Comparison of ENCODE assay signal across 32 cellular contexts in the genomic region with DNA sequence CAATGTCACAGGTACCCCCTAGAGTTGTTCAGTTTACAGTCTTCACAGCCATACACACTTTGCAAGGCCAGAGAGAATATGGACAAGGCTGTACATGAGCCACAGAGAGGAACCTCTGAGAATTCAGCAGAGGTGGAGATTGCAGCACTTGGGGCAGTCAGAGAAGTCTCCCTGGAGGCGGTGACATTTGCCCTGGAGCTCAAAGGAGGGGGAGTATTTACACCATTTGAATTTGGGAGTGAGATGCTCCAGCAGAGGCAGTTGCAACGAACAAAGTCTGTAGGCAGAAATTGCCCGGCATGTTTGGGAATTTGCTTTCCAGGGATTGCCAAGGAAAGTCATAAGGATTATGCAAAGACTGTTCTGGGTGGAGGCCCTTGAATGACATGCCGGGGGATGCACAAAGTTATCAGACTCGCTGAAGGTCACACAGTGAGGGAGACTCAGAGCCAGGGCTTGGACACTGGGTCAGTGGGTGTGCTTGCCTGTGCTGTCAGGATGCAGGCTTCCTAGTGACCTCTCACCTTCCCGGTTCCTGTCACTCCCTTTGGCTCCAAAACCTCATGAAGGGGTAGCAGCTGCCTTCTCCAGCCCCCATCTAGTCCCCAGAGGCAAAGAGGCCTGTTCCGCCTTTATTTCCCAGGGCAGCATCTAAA.
"Had no signal": no experiment of that assay in that cellular context is flagged by ENCODE, and none has a peak within 500 bp of the region (broad histone marks: within the 10 kb centered on the region; RNA-seq: fewer than 3 reads in every experiment).

No MANE protein-coding gene starts in this region.

- H3K4me1 Mint-ChIP-seq: activated CD4-positive, alpha-beta T cell treated with anti-CD3 and anti-CD28 coated beads for 36 hours; activated CD4-positive, alpha-beta T cell treated with anti-CD3 and anti-CD28 coated beads, Interleukin-2, amount 10 ng/mL, durations not matched to agents 24 days and 14 days; activated CD8-positive, alpha-beta memory T cell treated with anti-CD3 and anti-CD28 coated beads, Interleukin-2, amount 10 ng/mL, durations not matched to agents 7 days and 5 days; activated naive CD4-positive, alpha-beta T cell treated with anti-CD3 and anti-CD28 coated beads, Interleukin-2, amount 50 U/mL, for 24 hours; activated naive CD8-positive, alpha-beta T cell treated with anti-CD3 and anti-CD28 coated beads for 36 hours; activated naive CD8-positive, alpha-beta T cell treated with anti-CD3 and anti-CD28 coated beads, Interleukin-2, amount 50 U/mL, for 24 hours had no signal

- H3K36me3 Mint-ChIP-seq: activated CD4-positive, alpha-beta memory T cell treated with anti-CD3 and anti-CD28 coated beads for 36 hours; activated CD8-positive, alpha-beta memory T cell treated with anti-CD3 and anti-CD28 coated beads, Interleukin-2, amount 10 ng/mL, durations not matched to agents 7 days and 5 days; activated naive CD4-positive, alpha-beta T cell treated with anti-CD3 and anti-CD28 coated beads, Interleukin-2, amount 50 U/mL, for 24 hours; activated naive CD8-positive, alpha-beta T cell treated with anti-CD3 and anti-CD28 coated beads for 36 hours had no signal

- H3K27me3 ChIP-seq: adrenal gland, body of pancreas, colonic mucosa had no signal

- H3K4me3 ChIP-seq: adrenal gland, body of pancreas, colonic mucosa had no signal

- H3K4me3 Mint-ChIP-seq: activated CD4-positive, alpha-beta memory T cell treated with anti-CD3 and anti-CD28 coated beads for 36 hours; activated CD4-positive, alpha-beta T cell treated with anti-CD3 and anti-CD28 coated beads for 36 hours; activated CD4-positive, alpha-beta T cell treated with anti-CD3 and anti-CD28 coated beads, Interleukin-2, amount 10 ng/mL, durations not matched to agents 24 days and 14 days; activated CD8-positive, alpha-beta memory T cell treated with anti-CD3 and anti-CD28 coated beads, Interleukin-2, amount 10 ng/mL, durations not matched to agents 7 days and 5 days; activated CD8-positive, alpha-beta T cell treated with anti-CD3 and anti-CD28 coated beads, Interleukin-2, amount 10 ng/mL, durations not matched to agents 7 days and 5 days; activated naive CD4-positive, alpha-beta T cell treated with anti-CD3 and anti-CD28 coated beads for 36 hours; activated naive CD4-positive, alpha-beta T cell treated with anti-CD3 and anti-CD28 coated beads, Interleukin-2, amount 50 U/mL, for 24 hours; activated naive CD8-positive, alpha-beta T cell treated with anti-CD3 and anti-CD28 coated beads for 36 hours; activated naive CD8-positive, alpha-beta T cell treated with anti-CD3 and anti-CD28 coated beads, Interleukin-2, amount 50 U/mL, for 24 hours; activated T-helper 1 cell treated with anti-CD3 and anti-CD28 coated beads, Interleukin-12 subunit alpha, Interleukin-12 subunit beta, Interleukin-2, Interleukin-4 antibody, amounts not matched to agents 30 ng/mL and 10 ng/mL and 1 ng/mL, durations not matched to agents 14 hours and 24 hours and 36 hours; endodermal cell; T-helper 17 cell; T-helper 2 cell treated with Interferon-gamma antibody and Interleukin-4, amounts not matched to agents 5 μg/mL and 100 μg/mL, for 36 hours had no signal

- H3K9me3 ChIP-seq: adrenal gland, body of pancreas, colonic mucosa had no signal

- H3K27me3 Mint-ChIP-seq: activated CD4-positive, alpha-beta memory T cell treated with anti-CD3 and anti-CD28 coated beads for 36 hours; activated CD4-positive, alpha-beta T cell treated with anti-CD3 and anti-CD28 coated beads for 36 hours; activated CD4-positive, alpha-beta T cell treated with anti-CD3 and anti-CD28 coated beads, Interleukin-2, amount 10 ng/mL, durations not matched to agents 24 days and 14 days; activated CD8-positive, alpha-beta memory T cell treated with anti-CD3 and anti-CD28 coated beads, Interleukin-2, amount 10 ng/mL, durations not matched to agents 7 days and 5 days; activated naive CD8-positive, alpha-beta T cell treated with anti-CD3 and anti-CD28 coated beads for 36 hours had no signal

- ATAC-seq: activated CD4-positive, alpha-beta T cell treated with anti-CD3 and anti-CD28 coated beads for 36 hours; activated CD8-positive, alpha-beta memory T cell treated with anti-CD3 and anti-CD28 coated beads, Interleukin-2, amount 10 ng/mL, durations not matched to agents 7 days and 5 days; activated CD8-positive, alpha-beta T cell treated with anti-CD3 and anti-CD28 coated beads, Interleukin-2, amount 10 ng/mL, durations not matched to agents 7 days and 5 days; activated naive CD8-positive, alpha-beta T cell treated with anti-CD3 and anti-CD28 coated beads, Interleukin-2, amount 50 U/mL, for 24 hours; body of pancreas; esophagus mucosa; T-helper 17 cell had no signal

- H3K36me3 ChIP-seq: adrenal gland, colonic mucosa had no signal

- H3K27ac Mint-ChIP-seq: activated CD4-positive, alpha-beta memory T cell treated with anti-CD3 and anti-CD28 coated beads for 36 hours; activated CD4-positive, alpha-beta T cell treated with anti-CD3 and anti-CD28 coated beads for 36 hours; activated CD4-positive, alpha-beta T cell treated with anti-CD3 and anti-CD28 coated beads, Interleukin-2, amount 10 ng/mL, durations not matched to agents 24 days and 14 days; activated CD8-positive, alpha-beta memory T cell treated with anti-CD3 and anti-CD28 coated beads, Interleukin-2, amount 10 ng/mL, durations not matched to agents 7 days and 5 days; activated CD8-positive, alpha-beta T cell treated with anti-CD3 and anti-CD28 coated beads, Interleukin-2, amount 10 ng/mL, durations not matched to agents 7 days and 5 days; activated naive CD4-positive, alpha-beta T cell treated with anti-CD3 and anti-CD28 coated beads for 36 hours; activated naive CD4-positive, alpha-beta T cell treated with anti-CD3 and anti-CD28 coated beads, Interleukin-2, amount 50 U/mL, for 24 hours; activated naive CD8-positive, alpha-beta T cell treated with anti-CD3 and anti-CD28 coated beads for 36 hours; activated naive CD8-positive, alpha-beta T cell treated with anti-CD3 and anti-CD28 coated beads, Interleukin-2, amount 50 U/mL, for 24 hours; activated T-helper 1 cell treated with anti-CD3 and anti-CD28 coated beads, Interleukin-12 subunit alpha, Interleukin-12 subunit beta, Interleukin-2, Interleukin-4 antibody, amounts not matched to agents 30 ng/mL and 10 ng/mL and 1 ng/mL, durations not matched to agents 14 hours and 24 hours and 36 hours; activated T-helper 2 cell treated with anti-CD3 and anti-CD28 coated beads, Interferon-gamma antibody, Interleukin-2, Interleukin-4, amounts not matched to agents 10 μg/mL and 5 μg/mL and 100 μg/mL, durations not matched to agents 14 hours and 24 hours and 36 hours; endodermal cell; T-helper 17 cell; T-helper 2 cell treated with Interferon-gamma antibody and Interleukin-4, amounts not matched to agents 5 μg/mL and 100 μg/mL, for 36 hours had no signal

- H3K4me1 ChIP-seq: colonic mucosa had no signal

- H3K9me3 Mint-ChIP-seq: activated CD4-positive, alpha-beta memory T cell treated with anti-CD3 and anti-CD28 coated beads for 36 hours; activated CD4-positive, alpha-beta T cell treated with anti-CD3 and anti-CD28 coated beads, Interleukin-2, amount 10 ng/mL, durations not matched to agents 24 days and 14 days; activated naive CD4-positive, alpha-beta T cell treated with anti-CD3 and anti-CD28 coated beads for 36 hours; activated naive CD4-positive, alpha-beta T cell treated with anti-CD3 and anti-CD28 coated beads, Interleukin-2, amount 50 U/mL, for 24 hours; activated naive CD8-positive, alpha-beta T cell treated with anti-CD3 and anti-CD28 coated beads for 36 hours; activated naive CD8-positive, alpha-beta T cell treated with anti-CD3 and anti-CD28 coated beads, Interleukin-2, amount 50 U/mL, for 24 hours; activated T-helper 1 cell treated with anti-CD3 and anti-CD28 coated beads, Interleukin-12 subunit alpha, Interleukin-12 subunit beta, Interleukin-2, Interleukin-4 antibody, amounts not matched to agents 30 ng/mL and 10 ng/mL and 1 ng/mL, durations not matched to agents 14 hours and 24 hours and 36 hours; activated T-helper 2 cell treated with anti-CD3 and anti-CD28 coated beads, Interferon-gamma antibody, Interleukin-2, Interleukin-4, amounts not matched to agents 10 μg/mL and 5 μg/mL and 100 μg/mL, durations not matched to agents 14 hours and 24 hours and 36 hours; endodermal cell; T-helper 2 cell treated with Interferon-gamma antibody and Interleukin-4, amounts not matched to agents 5 μg/mL and 100 μg/mL, for 36 hours had no signal

- FAIRE-seq: frontal cortex had no signal

- DNase-seq: activated CD4-positive, alpha-beta memory T cell treated with anti-CD3 and anti-CD28 coated beads for 36 hours; activated CD4-positive, alpha-beta T cell treated with anti-CD3 and anti-CD28 coated beads for 36 hours; activated CD4-positive, alpha-beta T cell treated with anti-CD3 and anti-CD28 coated beads, Interleukin-2, amount 10 ng/mL, durations not matched to agents 24 days and 14 days; activated CD4-positive, CD25-positive, alpha-beta regulatory T cell; activated CD4-positive, CD25-positive, alpha-beta regulatory T cell treated with anti-CD3 and anti-CD28 coated beads, Interleukin-2, amount 50 U/mL, for 72 hours; activated CD8-positive, alpha-beta memory T cell treated with anti-CD3 and anti-CD28 coated beads, Interleukin-2, amount 10 ng/mL, durations not matched to agents 7 days and 5 days; activated CD8-positive, alpha-beta memory T cell treated with anti-CD3 and anti-CD28 coated beads, Interleukin-2, amount 50 U/mL, for 4 hours; activated CD8-positive, alpha-beta T cell treated with anti-CD3 and anti-CD28 coated beads, Interleukin-2, amount 10 ng/mL, durations not matched to agents 7 days and 5 days; activated effector memory CD4-positive, alpha-beta T cell treated with anti-CD3 and anti-CD28 coated beads, Interleukin-2, amount 50 U/mL, for 16 hours; activated naive CD4-positive, alpha-beta T cell treated with anti-CD3 and anti-CD28 coated beads for 36 hours; activated naive CD8-positive, alpha-beta T cell treated with anti-CD3 and anti-CD28 coated beads for 36 hours; activated naive CD8-positive, alpha-beta T cell treated with anti-CD3 and anti-CD28 coated beads, Interleukin-2, amount 50 U/mL, for 24 hours; activated T-cell treated with anti-CD3 and anti-CD28 coated beads, Interleukin-2, amount 50 U/mL, for 1 hour; activated T-cell treated with anti-CD3 and anti-CD28 coated beads, Interleukin-2, amount 50 U/mL, for 48 hours; adrenal gland; amygdala; aorta; body of pancreas; caudate nucleus; colonic mucosa; effector memory CD4-positive, alpha-beta T cell; endodermal cell; foreskin fibroblast; T-helper 1 cell; T-helper 17 cell; T1000 had no signal

- H3K27ac ChIP-seq: adrenal gland, body of pancreas, colonic mucosa had no signal
